ENCODE assay signal across 21 cellular contexts in genomic region chr5:102290004-102290403, GRCh38. TPM values are rescaled to one million over a fixed set of nuclear protein-coding genes. Genes with fewer than 3 reads are reported as not detected.
"Had no signal": no experiment of that assay in that cellular context is flagged by ENCODE, and none has a peak within 500 bp of the region (broad histone marks: within the 10 kb centered on the region; RNA-seq: fewer than 3 reads in every experiment).

No MANE protein-coding gene starts in this region.

- ATAC-seq: foreskin keratinocyte; left cardiac atrium; naive thymus-derived CD8-positive, alpha-beta T cell had no signal

- H3K36me3 Mint-ChIP-seq: activated naive CD8-positive, alpha-beta T cell treated with anti-CD3 and anti-CD28 coated beads, Interleukin-2, amount 10 ng/mL, durations not matched to agents 7 days and 5 days; brain; naive thymus-derived CD8-positive, alpha-beta T cell had no signal

- H3K9me3 Mint-ChIP-seq: activated naive CD8-positive, alpha-beta T cell treated with anti-CD3 and anti-CD28 coated beads, Interleukin-2, amount 10 ng/mL, durations not matched to agents 7 days and 5 days; activated T-helper 1 cell treated with anti-CD3 and anti-CD28 coated beads, Interleukin-12 subunit alpha, Interleukin-12 subunit beta, Interleukin-2, Interleukin-4 antibody, amounts not matched to agents 30 ng/mL and 10 ng/mL and 1 ng/mL, durations not matched to agents 14 hours and 24 hours and 36 hours; dendritic cell treated with granulocyte-macrophage colony-stimulating factor and Interleukin-4, amounts not matched to agents 40 ng/mL and 50 ng/mL, for 4 days; naive thymus-derived CD8-positive, alpha-beta T cell; T-helper 1 cell treated with Interleukin-12 subunit alpha and Interleukin-12 subunit beta and Interleukin-4 antibody, amounts not matched to agents 30 μg/mL and 1 μg/mL, for 36 hours had no signal

- H3K27me3 Mint-ChIP-seq: brain had no signal

- H3K4me3 Mint-ChIP-seq: activated naive CD8-positive, alpha-beta T cell treated with anti-CD3 and anti-CD28 coated beads, Interleukin-2, amount 10 ng/mL, durations not matched to agents 7 days and 5 days; activated T-helper 1 cell treated with anti-CD3 and anti-CD28 coated beads, Interleukin-12 subunit alpha, Interleukin-12 subunit beta, Interleukin-2, Interleukin-4 antibody, amounts not matched to agents 30 ng/mL and 10 ng/mL and 1 ng/mL, durations not matched to agents 14 hours and 24 hours and 36 hours; brain; dendritic cell treated with granulocyte-macrophage colony-stimulating factor and Interleukin-4, amounts not matched to agents 40 ng/mL and 50 ng/mL, for 4 days; naive thymus-derived CD8-positive, alpha-beta T cell; T-helper 1 cell treated with Interleukin-12 subunit alpha and Interleukin-12 subunit beta and Interleukin-4 antibody, amounts not matched to agents 30 μg/mL and 1 μg/mL, for 36 hours had no signal

- DNase-seq: activated CD4-positive, alpha-beta T cell treated with anti-CD3 and anti-CD28 coated beads, Interleukin-2, amount 50 U/mL, for 1 hour; activated naive CD8-positive, alpha-beta T cell treated with anti-CD3 and anti-CD28 coated beads, Interleukin-2, amount 10 ng/mL, durations not matched to agents 7 days and 5 days; effector memory CD4-positive, alpha-beta T cell; foreskin keratinocyte; head of caudate nucleus; left cardiac atrium; mammary epithelial cell; naive thymus-derived CD8-positive, alpha-beta T cell; nucleus accumbens; posterior cingulate gyrus; small intestine; stimulated activated CD4-positive, alpha-beta T cell treated with anti-CD3 and anti-CD28 coated beads, Interleukin-4, amount 100 ng/mL, for 4 hours; stimulated activated CD8-positive, alpha-beta memory T cell treated with anti-CD3 and anti-CD28 coated beads, Interleukin-4, amount 100 ng/mL, for 48 hours; stimulated activated naive CD4-positive, alpha-beta T cell treated with Interleukin-2 at 50 U/mL for 16 hours; substantia nigra had no signal

- H3K27ac Mint-ChIP-seq: activated naive CD8-positive, alpha-beta T cell treated with anti-CD3 and anti-CD28 coated beads, Interleukin-2, amount 10 ng/mL, durations not matched to agents 7 days and 5 days; activated T-helper 1 cell treated with anti-CD3 and anti-CD28 coated beads, Interleukin-12 subunit alpha, Interleukin-12 subunit beta, Interleukin-2, Interleukin-4 antibody, amounts not matched to agents 30 ng/mL and 10 ng/mL and 1 ng/mL, durations not matched to agents 14 hours and 24 hours and 36 hours; brain; dendritic cell treated with granulocyte-macrophage colony-stimulating factor and Interleukin-4, amounts not matched to agents 40 ng/mL and 50 ng/mL, for 4 days; naive thymus-derived CD8-positive, alpha-beta T cell; T-helper 1 cell treated with Interleukin-12 subunit alpha and Interleukin-12 subunit beta and Interleukin-4 antibody, amounts not matched to agents 30 μg/mL and 1 μg/mL, for 36 hours had no signal

RNA-seq across cellular contexts. Expression of gene SLCO4C1, which starts 6.1 kb away (rescaled TPM):
- total RNA-seq: tibial nerve, vagina had no signal
